ENCODE assay signal across 14 cellular contexts in the genomic region with DNA sequence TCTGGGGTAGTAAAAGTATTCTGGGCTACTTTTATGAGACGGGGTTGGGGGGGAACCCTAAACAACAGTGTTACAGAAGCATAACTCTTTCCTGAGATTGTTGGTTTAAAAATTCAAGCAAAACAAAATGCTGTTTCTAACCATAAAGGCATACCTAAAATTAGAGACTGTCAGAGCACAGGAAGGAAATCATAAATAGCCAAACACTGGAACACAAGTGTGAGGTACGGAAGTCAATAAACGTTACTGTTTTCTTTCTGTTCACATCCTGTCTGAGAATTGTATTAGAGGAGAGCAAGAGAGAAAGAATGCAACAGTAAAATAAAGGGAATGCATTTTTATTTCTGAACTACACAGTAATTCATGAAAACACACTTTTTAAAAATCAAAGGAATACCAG. TPM values are rescaled to one million over a fixed set of nuclear protein-coding genes. Genes with fewer than 3 reads are reported as not detected.
DNase-seq lines count a peak whose midpoint lies in the region; ATAC-seq and TF ChIP-seq lines count a peak whose summit lies in the region.
"Had no signal": no experiment of that assay in that cellular context is flagged by ENCODE, and none has a peak within 500 bp of the region (broad histone marks: within the 10 kb centered on the region; RNA-seq: fewer than 3 reads in every experiment).

No MANE protein-coding gene starts in this region.

- no peaks in the 10 kb centered on the region for H3K9me3 Mint-ChIP-seq in endothelial cell (ENCODE audit: unreplicated experiment)
- H3K9me3 Mint-ChIP-seq: IgD-negative memory B cell had no signal

- H3K4me3 Mint-ChIP-seq in endothelial cell (ENCODE audit: unreplicated experiment) = peak overlapping the region; percentile 66

- DNase-seq in GM10248 (ENCODE audit: extremely low spot score) (peak; percentile 22), endothelial cell (ENCODE audit: low spot score) (no peak), cardiac septum (ENCODE audit: low spot score) (no peak), NCI-H748 treated with DMSO at 0.1 percent for 48 hours (lab: John Stamatoyannopoulos, UW) (no peak), foreskin melanocyte (no peak)
- DNase-seq: activated CD4-positive, alpha-beta T cell treated with anti-CD3 and anti-CD28 coated beads for 4 hours; amniotic stem cell; effector CD4-positive, alpha-beta T cell; GM23248; kidney; NCI-H2081 had no signal

- peak; percentile 65 for ATAC-seq in GM18858 (IDR thresholded peaks at IDR 0.05; ENCODE audit: unreplicated experiment)
- peak; percentile 69 for ATAC-seq in HG03571 (IDR thresholded peaks at IDR 0.05; ENCODE audit: unreplicated experiment)

- peaks cover 3% of the 10 kb centered on the region for H3K27me3 Mint-ChIP-seq in endothelial cell (ENCODE audit: unreplicated experiment)

- CTCF ChIA-PET in GM10248 (lab: Yijun Ruan, JAX) = no interaction called here

- intact Hi-C loops in cardiac septum (cut with DNase I) = no loop called here

- peak overlapping the region; percentile 89 for H3K27ac Mint-ChIP-seq in endothelial cell (ENCODE audit: unreplicated experiment)
- H3K27ac Mint-ChIP-seq: IgD-negative memory B cell had no signal

- POLR2A ChIA-PET in GM10248 (lab: Yijun Ruan, JAX) = no interaction called here

- no peak for TF ChIP-seq CTCF in GM10248 (IDR thresholded peaks at IDR 0.05; ENCODE audit: control extremely low read depth, extremely low read depth, low read depth, missing control alignments)
- TF ChIP-seq CTCF in endothelial cell (IDR thresholded peaks at IDR 0.05; ENCODE audit: unreplicated experiment) = no peak

- peaks cover 13% of the 10 kb centered on the region for H3K4me1 Mint-ChIP-seq in endothelial cell (ENCODE audit: unreplicated experiment)

- H3K36me3 Mint-ChIP-seq in endothelial cell (ENCODE audit: low read depth, unreplicated experiment) = no peaks in the 10 kb centered on the region
- H3K36me3 Mint-ChIP-seq: IgD-negative memory B cell had no signal

RNA-seq across cellular contexts. Expression of a gene that starts 42.8 kb away (rescaled TPM):
- 0.36 TPM for total RNA-seq in endothelial cell (ENCODE audit: unreplicated experiment)
- total RNA-seq in cardiac septum = 0.22 TPM
- total RNA-seq: GM23248 had no signal
